In genomic region chr4:105196523-105197145, GRCh38 we compare ENCODE assay signal across 9 cellular contexts. TPM values are rescaled to one million over a fixed set of nuclear protein-coding genes. Genes with fewer than 3 reads are reported as not detected.
DNase-seq lines count a peak whose midpoint lies in the region; ATAC-seq and TF ChIP-seq lines count a peak whose summit lies in the region.
"Had no signal": no experiment of that assay in that cellular context is flagged by ENCODE, and none has a peak within 500 bp of the region (broad histone marks: within the 10 kb centered on the region; RNA-seq: fewer than 3 reads in every experiment).

No MANE protein-coding gene starts in this region.

- ATAC-seq in activated T-cell treated with anti-CD3 and anti-CD28 coated beads, Interleukin-2, amount 50 U/mL, for 4 hours, result no peak
- peak; percentile 41 to 51 for ATAC-seq in stimulated activated naive B cell treated with anti-CD40 and anti-IgM and Interleukin-4, amounts not matched to agents 10 μg/mL and 1 μg/mL and 100 μg/mL, for 72 hours (replicated peaks)
- no peak for ATAC-seq in HG03521 (IDR thresholded peaks at IDR 0.05; ENCODE audit: unreplicated experiment)
- no peak for ATAC-seq in GM18505 (IDR thresholded peaks at IDR 0.05; ENCODE audit: unreplicated experiment)

- H3K27ac Mint-ChIP-seq in activated T-cell treated with anti-CD3 and anti-CD28 coated beads, Interleukin-2, amount 50 U/mL, for 24 hours, result peak overlapping the region; percentile 9
- peak overlapping the region; percentile 1 for H3K27ac Mint-ChIP-seq in stimulated activated naive B cell treated with anti-CD40 and anti-IgM and Interleukin-4, amounts not matched to agents 10 μg/mL and 1 μg/mL and 100 μg/mL, for 72 hours
- H3K27ac Mint-ChIP-seq: activated CD4-positive, alpha-beta memory T cell treated with anti-CD3 and anti-CD28 coated beads for 36 hours had no signal

- peaks cover 85% of the 10 kb centered on the region for H3K36me3 Mint-ChIP-seq in activated T-cell treated with anti-CD3 and anti-CD28 coated beads, Interleukin-2, amount 50 U/mL, for 24 hours (ENCODE audit: low read depth)
- H3K36me3 Mint-ChIP-seq in activated T-cell treated with anti-CD3 and anti-CD28 coated beads, Interleukin-2, amount 50 U/mL, for 4 hours (ENCODE audit: insufficient read depth), result peaks cover 45% of the 10 kb centered on the region
- H3K36me3 Mint-ChIP-seq in stimulated activated naive B cell treated with anti-CD40 and anti-IgM and Interleukin-4, amounts not matched to agents 10 μg/mL and 1 μg/mL and 100 μg/mL, for 72 hours, result peaks cover 16 to 33% of the 10 kb centered on the region in 2 donors

- H3K9me3 Mint-ChIP-seq in activated T-cell treated with anti-CD3 and anti-CD28 coated beads, Interleukin-2, amount 50 U/mL, for 24 hours, result peaks cover 3% of the 10 kb centered on the region
- H3K9me3 Mint-ChIP-seq in activated T-cell treated with anti-CD3 and anti-CD28 coated beads, Interleukin-2, amount 50 U/mL, for 4 hours, result no peaks in the 10 kb centered on the region
- peaks cover 4 to 5% of the 10 kb centered on the region in 2 donors for H3K9me3 Mint-ChIP-seq in stimulated activated naive B cell treated with anti-CD40 and anti-IgM and Interleukin-4, amounts not matched to agents 10 μg/mL and 1 μg/mL and 100 μg/mL, for 72 hours
- H3K9me3 Mint-ChIP-seq: activated CD4-positive, alpha-beta memory T cell treated with anti-CD3 and anti-CD28 coated beads for 36 hours had no signal

- no peak overlapping the region for H3K4me3 ChIP-seq in fibroblast of the aortic adventitia (ENCODE audit: low read depth, low read length)

- DNase-seq in activated T-cell treated with anti-CD3 and anti-CD28 coated beads, Interleukin-2, amount 50 U/mL, for 24 hours, result no peak
- no peak for DNase-seq in activated T-cell treated with anti-CD3 and anti-CD28 coated beads, Interleukin-2, amount 50 U/mL, for 4 hours
- DNase-seq in NCI-H524 treated with DMSO at 0.1 percent for 48 hours (lab: John Stamatoyannopoulos, UW) (peak; percentile 42), fibroblast of the aortic adventitia (ENCODE audit: low read depth) (no peak)
- DNase-seq in stimulated activated naive B cell treated with anti-CD40 and anti-IgM and Interleukin-4, amounts not matched to agents 10 μg/mL and 1 μg/mL and 100 μg/mL, for 72 hours, result no peak
- no peak for DNase-seq in stimulated activated naive CD4-positive, alpha-beta T cell (lab: John Stamatoyannopoulos, UW)
- DNase-seq: activated CD4-positive, alpha-beta memory T cell treated with anti-CD3 and anti-CD28 coated beads for 36 hours had no signal

- peak; percentile 27 for TF ChIP-seq CTCF in fibroblast of the aortic adventitia (IDR thresholded peaks at IDR 0.05; ENCODE audit: insufficient read depth, low read length)

- no peak for TF ChIP-seq POLR2A in GM18505 (IDR thresholded peaks at IDR 0.05; ENCODE audit: borderline replicate concordance, extremely low read depth, insufficient read depth, insufficient read length)

- H3K4me1 Mint-ChIP-seq in activated T-cell treated with anti-CD3 and anti-CD28 coated beads, Interleukin-2, amount 50 U/mL, for 24 hours (ENCODE audit: low read depth), result peaks cover 65% of the 10 kb centered on the region
- H3K4me1 Mint-ChIP-seq in activated T-cell treated with anti-CD3 and anti-CD28 coated beads, Interleukin-2, amount 50 U/mL, for 4 hours (ENCODE audit: low read depth), result peaks cover 58% of the 10 kb centered on the region
- H3K4me1 Mint-ChIP-seq in stimulated activated naive B cell treated with anti-CD40 and anti-IgM and Interleukin-4, amounts not matched to agents 10 μg/mL and 1 μg/mL and 100 μg/mL, for 72 hours, result peaks cover 32 to 65% of the 10 kb centered on the region in 2 donors

- H3K4me3 Mint-ChIP-seq in activated T-cell treated with anti-CD3 and anti-CD28 coated beads, Interleukin-2, amount 50 U/mL, for 24 hours, result no peak overlapping the region
- no peak overlapping the region for H3K4me3 Mint-ChIP-seq in activated T-cell treated with anti-CD3 and anti-CD28 coated beads, Interleukin-2, amount 50 U/mL, for 4 hours
- H3K4me3 Mint-ChIP-seq in stimulated activated naive B cell treated with anti-CD40 and anti-IgM and Interleukin-4, amounts not matched to agents 10 μg/mL and 1 μg/mL and 100 μg/mL, for 72 hours, result peak overlapping the region; percentile 27 to 50
- H3K4me3 Mint-ChIP-seq: activated CD4-positive, alpha-beta memory T cell treated with anti-CD3 and anti-CD28 coated beads for 36 hours had no signal

- H3K27me3 Mint-ChIP-seq in activated T-cell treated with anti-CD3 and anti-CD28 coated beads, Interleukin-2, amount 50 U/mL, for 24 hours, result no peaks in the 10 kb centered on the region
- H3K27me3 Mint-ChIP-seq in activated T-cell treated with anti-CD3 and anti-CD28 coated beads, Interleukin-2, amount 50 U/mL, for 4 hours (ENCODE audit: low read depth), result no peaks in the 10 kb centered on the region
- H3K27me3 Mint-ChIP-seq in stimulated activated naive B cell treated with anti-CD40 and anti-IgM and Interleukin-4, amounts not matched to agents 10 μg/mL and 1 μg/mL and 100 μg/mL, for 72 hours, result no peaks in the 10 kb centered on the region
- H3K27me3 Mint-ChIP-seq: activated CD4-positive, alpha-beta memory T cell treated with anti-CD3 and anti-CD28 coated beads for 36 hours had no signal

RNA-seq across cellular contexts. Expression of gene TET2, which starts 50.0 kb away (rescaled TPM):
- total RNA-seq in activated T-cell treated with anti-CD3 and anti-CD28 coated beads, Interleukin-2, amount 50 U/mL, for 4 hours, result 10 to 100 TPM; 30.0 to 38.3 (median 35.7) TPM
- 5.3 and 18.6 TPM in 2 replicates for total RNA-seq in fibroblast of the aortic adventitia (ENCODE audit: low replicate concordance)

Comparison
In these comparisons a context has a peak if more than half of its experiments do, and no peak if none do; other contexts are left out.
1. H3K4me3 Mint-ChIP-seq: peak in stimulated activated naive B cell treated with anti-CD40 and anti-IgM and Interleukin-4, amounts not matched to agents 10 μg/mL and 1 μg/mL and 100 μg/mL, for 72 hours (2 of 2); none in activated T-cell treated with anti-CD3 and anti-CD28 coated beads, Interleukin-2, amount 50 U/mL, for 24 hours (single experiment) and activated T-cell treated with anti-CD3 and anti-CD28 coated beads, Interleukin-2, amount 50 U/mL, for 4 hours (single experiment).
2. ATAC-seq: peak in stimulated activated naive B cell treated with anti-CD40 and anti-IgM and Interleukin-4, amounts not matched to agents 10 μg/mL and 1 μg/mL and 100 μg/mL, for 72 hours (2 of 2); none in activated T-cell treated with anti-CD3 and anti-CD28 coated beads, Interleukin-2, amount 50 U/mL, for 4 hours (0 of 2), HG03521 (single experiment) and GM18505 (single experiment).